In genomic region chr5:6712582-6713273, GRCh38 we compare ENCODE assay signal across 9 cellular contexts. TPM values are rescaled to one million over a fixed set of nuclear protein-coding genes. Genes with fewer than 3 reads are reported as not detected.
A peak's percentile ranks its signal among the peaks of the same experiment; 100 is the strongest.
DNase-seq lines count a peak whose midpoint lies in the region; ATAC-seq, FAIRE-seq and TF ChIP-seq lines count a peak whose summit lies in the region.
"Had no signal": no experiment of that assay in that cellular context is flagged by ENCODE, and none has a peak within 500 bp of the region (broad histone marks: within the 10 kb centered on the region; RNA-seq: fewer than 3 reads in every experiment).

No MANE protein-coding gene starts in this region.

- peak overlapping the region; percentile 89 for H3K4me3 Mint-ChIP-seq in activated CD4-positive, alpha-beta T cell treated with anti-CD3 and anti-CD28 coated beads, Interleukin-2, amount 10 ng/mL, durations not matched to agents 24 days and 14 days

- in situ Hi-C loops in HepG2 (cut with HindIII; ENCODE audit: extremely low pct_ligation_motif_present, low pct_unique_long_range_greater_than_20kb), result loop anchor here (5.0 kb wide), 1 partner anchor 80 kb away; the partner anchor contains the start of genes NSUN2 and SRD5A1

- POLR2A ChIA-PET in BJ (lab: Charles Lee) (no interaction called here), HepG2 (lab: Yijun Ruan, JAX) (interaction anchor here (1.0 to 1.9 kb wide), 4 partner anchors 17 to 80 kb away, joined by 3 to 13 read pairs (median 6); partner anchors contain the start of genes NSUN2 and SRD5A1)

- peak; percentile 69 for TF ChIP-seq RAD21 in HepG2 (CRISPR knock-in tag; IDR thresholded peaks at IDR 0.05)

- intact Hi-C loops in activated CD4-positive, alpha-beta T cell treated with anti-CD3 and anti-CD28 coated beads, Interleukin-2, amount 10 ng/mL, durations not matched to agents 24 days and 14 days (cut with micrococcal nuclease), result loop anchor here (1.0 to 10.0 kb wide), 6 partner anchors 24 to 1218 kb away; partner anchors contain the start of genes FASTKD3, MED10, MTRR and NSUN2
- intact Hi-C loops in HepG2 (cut with micrococcal nuclease; ENCODE audit: unreplicated experiment), result loop anchor here (1.0 kb wide), 1 partner anchor 77 kb away; no protein-coding TSS in a partner anchor

- no peaks in the 10 kb centered on the region for H3K9me3 Mint-ChIP-seq in activated CD4-positive, alpha-beta T cell treated with anti-CD3 and anti-CD28 coated beads, Interleukin-2, amount 10 ng/mL, durations not matched to agents 24 days and 14 days

- H3K9ac ChIP-seq in HepG2 (ENCODE audit: insufficient read depth, low read depth, low read length), result peak overlapping the region; percentile 88

- CTCF ChIA-PET in BJ (lab: Yijun Ruan, JAX), result interaction anchor here (0.6 to 1.5 kb wide), 2 partner anchors 33 to 98 kb away, joined by 3 to 4 read pairs; no protein-coding TSS in a partner anchor
- CTCF ChIA-PET in HepG2 (lab: Yijun Ruan, JAX; ENCODE audit: low intra/inter-chr PET ratio, low total read pairs), result no interaction called here

- BruUV-seq in HepG2 (replicated peaks; lab: Mats Ljungman, UMichigan), result no TSS peak

- DNase-seq in BJ (ENCODE audit: low read depth) (peak; percentile 75), GM19239 (ENCODE audit: insufficient read length, low spot score) (peak; percentile 94), NCI-H524 (lab: John Stamatoyannopoulos, UW) (peak; percentile 97 to 99), coronary artery (ENCODE audit: low spot score) (peak; percentile 98), HepG2 (ENCODE audit: low spot score) (peak; percentile 92)
- DNase-seq in activated CD4-positive, alpha-beta T cell treated with anti-CD3 and anti-CD28 coated beads, Interleukin-2, amount 10 ng/mL, durations not matched to agents 24 days and 14 days, result peak; percentile 99
- DNase-seq in stimulated activated CD4-positive, alpha-beta T cell treated with anti-CD3 and anti-CD28 coated beads, Interleukin-2, amount 100 ng/mL, for 48 hours, result peak; percentile 94 to 96

- H3K4me3 ChIP-seq in BJ (ENCODE audit: low read depth, low read length), result peak overlapping the region; percentile 70
- H3K4me3 ChIP-seq in coronary artery, result peak overlapping the region; percentile 90
- H3K4me3 ChIP-seq in HepG2 (replicated peaks in 1 of 3; ENCODE audit: insufficient read depth in 1 of 3, low read depth in 2 of 3, low read length in 3 of 3), result peak overlapping the region; percentile 64 to 79 (median 65)

- TF ChIP-seq CTCF in BJ (IDR thresholded peaks at IDR 0.05; ENCODE audit: insufficient read depth, low read depth, low read length) (no peak), coronary artery (IDR thresholded peaks at IDR 0.05) (no peak), HepG2 (CRISPR knock-in tag; IDR thresholded peaks at IDR 0.05) (peak; percentile 21; the same call in 1 of the 2 replicates)

- H3K9me3 ChIP-seq in HepG2 (ENCODE audit: low read length), result no peaks in the 10 kb centered on the region

- H3K27ac ChIP-seq in coronary artery (peak overlapping the region; percentile 96 to 98), HepG2 (ENCODE audit: extremely low read length, insufficient read depth, low read length) (peak overlapping the region; percentile 95)

- no peaks in the 10 kb centered on the region; the same call in 1 of the 2 replicates for H3K36me3 ChIP-seq in BJ (ENCODE audit: control insufficient read depth, insufficient read depth, low read length)
- H3K36me3 ChIP-seq in HepG2 (replicated peaks in 1 of 2; ENCODE audit: control insufficient read depth in 1 of 2, insufficient read depth in 2 of 2, low read length in 2 of 2), result peaks cover 2% of the 10 kb centered on the region in 2 experiments; a peak in 3 of 5 replicates

- no peak overlapping the region for H2AFZ ChIP-seq in HepG2 (ENCODE audit: low read length)

- H3K27me3 ChIP-seq in BJ (ENCODE audit: control insufficient read depth, insufficient read depth, low read length) (no peaks in the 10 kb centered on the region), HepG2 (ENCODE audit: control insufficient read depth in 1 of 2, insufficient read depth in 2 of 2, low read length in 2 of 2) (no peaks in the 10 kb centered on the region; a peak in 1 of 5 replicates)

- FAIRE-seq in GM19239 (lab: Jason Lieb, UNC) (peak; percentile 60), HepG2 (lab: Jason Lieb, UNC) (no peak)
- FAIRE-seq: TTC549 had no signal

- H3K4me2 ChIP-seq in HepG2 (ENCODE audit: low read depth, low read length), result peak overlapping the region; percentile 93

- no peaks in the 10 kb centered on the region for H3K27me3 Mint-ChIP-seq in activated CD4-positive, alpha-beta T cell treated with anti-CD3 and anti-CD28 coated beads, Interleukin-2, amount 10 ng/mL, durations not matched to agents 24 days and 14 days

- WGBS in HepG2 (ENCODE audit: low lambda C conversion rate), result 0% methylated on average over 12 of the region's 84 CpGs

- H3K36me3 Mint-ChIP-seq in activated CD4-positive, alpha-beta T cell treated with anti-CD3 and anti-CD28 coated beads, Interleukin-2, amount 10 ng/mL, durations not matched to agents 24 days and 14 days (ENCODE audit: low read depth), result peaks cover 10% of the 10 kb centered on the region

- TF ChIP-seq EP300 in HepG2 (IDR thresholded peaks at IDR 0.05; ENCODE audit: low read depth in 2 of 2, low read length in 2 of 2) (peak; percentile 3 to 41; a peak in 1 of 4 replicates), HepG2 (CRISPR knock-in tag; IDR thresholded peaks at IDR 0.05; ENCODE audit: borderline replicate concordance) (no peak)

- peaks cover 54% of the 10 kb centered on the region for H3K4me1 ChIP-seq in HepG2 (ENCODE audit: insufficient read depth, low read length)

- peaks cover 34% of the 10 kb centered on the region for H3K79me2 ChIP-seq in HepG2 (ENCODE audit: insufficient read depth, low read length)

- ATAC-seq in HG03439 (IDR thresholded peaks at IDR 0.05; ENCODE audit: unreplicated experiment) (peak; percentile 65), HepG2 (peak; percentile 86)

- peaks cover 35% of the 10 kb centered on the region for H3K4me1 Mint-ChIP-seq in activated CD4-positive, alpha-beta T cell treated with anti-CD3 and anti-CD28 coated beads, Interleukin-2, amount 10 ng/mL, durations not matched to agents 24 days and 14 days

- peak overlapping the region; percentile 97 for H3K27ac Mint-ChIP-seq in activated CD4-positive, alpha-beta T cell treated with anti-CD3 and anti-CD28 coated beads, Interleukin-2, amount 10 ng/mL, durations not matched to agents 24 days and 14 days

- peak in 1 of 2 experiments; percentile 71; a peak in 2 of 4 replicates for TF ChIP-seq POLR2A in HepG2 (IDR thresholded peaks at IDR 0.05; ENCODE audit: insufficient read depth in 1 of 2, low read depth in 2 of 2, low read length in 2 of 2)

- H4K20me1 ChIP-seq in HepG2 (ENCODE audit: insufficient read depth, low read length), result peaks cover 32% of the 10 kb centered on the region

TF ChIP-seq in HepG2, 621 proteins besides CTCF, POLR2A, EP300 and RAD21 (continues in another document):
- TF ChIP-seq ISL2 (CRISPR knock-in tag; IDR thresholded peaks at IDR 0.05), result peak; percentile 6; the same call in 1 of the 2 replicates
- TF ChIP-seq MAX (IDR thresholded peaks at IDR 0.05), result peak; percentile 99
- 0 out of 2 replicates have a peak, but pooled peaks have one; percentile 49 for TF ChIP-seq CSRNP1 (CRISPR knock-in tag; IDR thresholded peaks at IDR 0.05)
- TF ChIP-seq ZNF629 (CRISPR knock-in tag; conservative IDR thresholded peaks at IDR 0.05), result no peak

RNA-seq across cellular contexts. Expression of gene TENT4A, which starts 0.5 kb away (rescaled TPM):
- 4.0 and 4.1 TPM in 2 replicates for polyA plus RNA-seq in BJ (2011; rRNA removed)
- polyA minus RNA-seq in BJ (2011; rRNA and poly(A)+ RNA removed), result 7.3 and 14.4 TPM in 2 replicates
- total RNA-seq in activated CD4-positive, alpha-beta T cell treated with anti-CD3 and anti-CD28 coated beads, Interleukin-2, amount 10 ng/mL, durations not matched to agents 24 days and 14 days, result 38.8 and 43.4 TPM in 2 replicates
- 7.7 and 13.3 TPM in 2 replicates for total RNA-seq in HepG2 (2016; rRNA removed; fragmentation: Illumina TruSeq; extraction: Trizol)
- total RNA-seq in HepG2 (2016; cell fraction: cytosol; rRNA removed; fragmentation: Illumina TruSeq; extraction: Trizol; ENCODE audit: low read depth), result 16.7 and 22.2 TPM in 2 replicates
- 6.3 and 11.6 TPM in 2 replicates for total RNA-seq in HepG2 (2016; cell fraction: insoluble cytoplasmic fraction; rRNA removed; fragmentation: Illumina TruSeq; extraction: Trizol)
- 9.3 and 11.2 TPM in 2 replicates for total RNA-seq in HepG2 (2016; cell fraction: membrane; rRNA removed; fragmentation: Illumina TruSeq; extraction: Trizol)
- 36.2 and 43.2 TPM in 2 replicates for total RNA-seq in HepG2 (2016; cell fraction: nucleus; rRNA removed; fragmentation: Illumina TruSeq; extraction: Trizol)
- polyA plus RNA-seq in HepG2 (2011; rRNA removed), result 6.0 and 6.3 TPM in 2 replicates
- 3.2 TPM in 2 replicates for polyA plus RNA-seq in HepG2 (2011; cell fraction: cytosol; rRNA removed)
- polyA plus RNA-seq in HepG2 (2011; cell fraction: nucleus; rRNA removed), result 38.9 and 57.3 TPM in 2 replicates
- polyA plus RNA-seq in HepG2 (2012), result 17.0 and 17.9 TPM in 2 replicates
- polyA plus RNA-seq in HepG2 (2016; cell fraction: cytosol; fragmentation: Illumina TruSeq; extraction: Trizol; ENCODE audit: low read depth), result 0.76 and 1.1 TPM in 2 replicates
- 7.6 and 11.0 TPM in 2 replicates for polyA plus RNA-seq in HepG2 (2016; cell fraction: insoluble cytoplasmic fraction; fragmentation: Illumina TruSeq; extraction: Trizol; ENCODE audit: low read depth)
- polyA plus RNA-seq in HepG2 (2016; cell fraction: membrane; fragmentation: Illumina TruSeq; extraction: Trizol; ENCODE audit: low read depth), result 3.0 TPM in 2 replicates
- polyA plus RNA-seq in HepG2 (2016; cell fraction: nucleus; fragmentation: Illumina TruSeq; extraction: Trizol; ENCODE audit: insufficient read depth, low read depth), result 55.5 and 57.3 TPM in 2 replicates
- polyA minus RNA-seq in HepG2 (2011; rRNA and poly(A)+ RNA removed; ENCODE audit: low replicate concordance), result 15.3 and 47.0 TPM in 2 replicates
- 5.4 and 6.3 TPM in 2 replicates for polyA minus RNA-seq in HepG2 (2011; cell fraction: cytosol; rRNA and poly(A)+ RNA removed)
- 44.4 and 60.9 TPM in 2 replicates for polyA minus RNA-seq in HepG2 (2011; cell fraction: nucleus; rRNA and poly(A)+ RNA removed)

Comparison
In these comparisons a context has a peak if more than half of its experiments do, and no peak if none do; other contexts are left out.
1. Peak in every context shown above with its lines: DNase-seq, ATAC-seq, H3K4me3 ChIP-seq and H3K27ac ChIP-seq.